8 cellular contexts compared by ENCODE assay signal in the genomic region with DNA sequence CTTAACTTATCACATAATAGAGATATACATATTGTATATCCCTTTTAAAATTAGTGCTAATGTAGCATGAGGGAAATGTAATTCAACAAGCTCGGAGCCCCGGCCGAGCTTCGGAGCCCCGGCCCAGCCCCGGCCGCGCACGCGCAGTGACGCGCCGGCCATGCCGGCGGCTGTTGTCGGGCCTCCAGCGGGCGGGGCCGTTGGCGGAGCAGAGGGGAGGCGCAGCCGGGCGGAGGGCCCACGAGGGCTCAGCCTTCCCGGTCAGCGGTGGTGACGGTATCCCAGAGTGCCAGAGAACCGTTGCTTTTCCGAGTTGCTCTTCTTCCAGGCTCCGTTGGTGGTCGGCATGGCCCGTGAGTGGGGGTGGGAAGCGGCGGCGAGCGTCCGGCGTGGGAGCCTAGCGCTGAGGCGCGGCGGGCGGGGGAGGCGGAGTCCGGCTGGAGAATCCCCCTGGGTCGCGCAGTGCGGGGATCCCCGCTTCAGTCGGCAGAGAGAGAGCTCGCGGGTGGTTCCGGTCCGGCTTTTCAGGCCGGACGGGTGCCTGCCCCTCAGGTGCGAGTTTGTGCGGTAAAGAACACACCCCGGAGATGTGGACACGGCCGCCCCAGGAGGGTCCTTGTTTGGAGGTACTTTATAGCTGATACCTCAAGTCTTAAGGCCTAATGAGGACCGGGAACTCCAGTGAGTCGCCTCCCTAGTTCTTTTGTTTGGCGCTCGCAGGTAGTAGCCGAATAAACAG. TPM values are rescaled to one million over a fixed set of nuclear protein-coding genes. Genes with fewer than 3 reads are reported as not detected.
DNase-seq lines count a peak whose midpoint lies in the region; ATAC-seq and TF ChIP-seq lines count a peak whose summit lies in the region.
"Not testable (repeated sequence)": the region's sequence is repeated elsewhere in the genome, so short reads cannot be mapped to it uniquely, and the experiment has no call there.

TSS of gene SERF1B (plus strand) at position 146 of the 739 bp plus-strand sequence. CDS start at position 347, 201 bp downstream.

- not testable (repeated sequence) for H3K4me3 ChIP-seq in GM23248; SJCRH30; breast epithelium; left ventricle myocardium inferior; urinary bladder (ENCODE audit: low read depth, low read length)

- TF ChIP-seq POLR2A in breast epithelium (IDR thresholded peaks at IDR 0.05), result not testable (repeated sequence)

- not testable (repeated sequence) for H3K27me3 ChIP-seq in GM23248 (replicated peaks; ENCODE audit: insufficient read depth); SJCRH30; breast epithelium; left ventricle myocardium inferior (ENCODE audit: low read depth)

- TF ChIP-seq CTCF in breast epithelium (IDR thresholded peaks at IDR 0.05); left ventricle myocardium inferior (IDR thresholded peaks at IDR 0.05; ENCODE audit: borderline replicate concordance); omental fat pad (IDR thresholded peaks at IDR 0.05): not testable (repeated sequence)

- not testable (repeated sequence) for H3K79me2 ChIP-seq in GM23248 (ENCODE audit: insufficient read depth)

- peak; percentile 76 for ATAC-seq in GM18870 (IDR thresholded peaks at IDR 0.05; ENCODE audit: unreplicated experiment)
- peak; percentile 79 for ATAC-seq in HG03139 (IDR thresholded peaks at IDR 0.05; ENCODE audit: unreplicated experiment)
- peak; percentile 98 for ATAC-seq in omental fat pad (ENCODE audit: low FRiP score)

- in situ Hi-C loops in GM23248 (cut with MboI), result not testable (repeated sequence)

- H3K27ac ChIP-seq in GM23248; SJCRH30; breast epithelium; left ventricle myocardium inferior (replicated peaks); urinary bladder (ENCODE audit: low read depth): not testable (repeated sequence)

- not testable (repeated sequence) for DNase-seq in GM23248; SJCRH30; breast epithelium (ENCODE audit: low spot score in 2 of 2); left ventricle myocardium inferior; omental fat pad (ENCODE audit: low spot score)

- H3K36me3 ChIP-seq in GM23248 (ENCODE audit: low read depth); SJCRH30; breast epithelium; left ventricle myocardium inferior; urinary bladder (ENCODE audit: insufficient read depth): not testable (repeated sequence)

- H3K9me3 ChIP-seq in GM23248 (ENCODE audit: low read depth); SJCRH30 (replicated peaks); breast epithelium; left ventricle myocardium inferior (replicated peaks): not testable (repeated sequence)

- H3K9me2 ChIP-seq in GM23248 (ENCODE audit: insufficient read depth), result not testable (repeated sequence)

- H3K4me1 ChIP-seq in GM23248 (ENCODE audit: insufficient read depth); SJCRH30; breast epithelium; left ventricle myocardium inferior; urinary bladder (ENCODE audit: insufficient read depth): not testable (repeated sequence)

- not testable (repeated sequence) for H2AFZ ChIP-seq in GM23248

- not testable (repeated sequence) for H4K20me1 ChIP-seq in GM23248 (ENCODE audit: insufficient read depth)

- WGBS in GM23248 (ENCODE audit: low coverage in 1 of 2, low lambda C conversion rate in 2 of 2, missing lambda C conversion rate in 2 of 2), 2 experiments, result no CpG with 5 or more reads among the region's 66 CpGs
- WGBS in urinary bladder, result no CpG with 5 or more reads among the region's 66 CpGs

- not testable (repeated sequence) for H3K9ac ChIP-seq in GM23248

- not testable (repeated sequence) for H3K4me2 ChIP-seq in GM23248 (ENCODE audit: unreplicated experiment)

- intact Hi-C loops in breast epithelium (cut with DNase I; ENCODE audit: low total_unique reads); left ventricle myocardium inferior (cut with micrococcal nuclease): not testable (repeated sequence)

- H3F3A ChIP-seq in GM23248 (ENCODE audit: insufficient read depth), result not testable (repeated sequence)

RNA-seq across cellular contexts. Expression of gene SERF1B, which starts in this region (rescaled TPM):
- 15.7 and 36.5 TPM in 2 replicates for total RNA-seq in GM23248 (2014; rRNA removed; shearing (Covaris generic))
- 75.6 and 79.5 TPM in 2 replicates for polyA plus RNA-seq in GM23248 (2016; fragmentation: Nextera tagmentation; extraction: Ambion mirVana)
- 93.6 and 94.6 TPM in 2 replicates for total RNA-seq in SJCRH30 (2014; rRNA removed; shearing (Covaris generic))
- total RNA-seq in breast epithelium, result 10 to 100 TPM; 23.7 to 41.9 (median 41.3) TPM
- total RNA-seq in left ventricle myocardium inferior, result 21.1 TPM
- 10 to 100 TPM; 22.1 to 26.1 (median 23.4) TPM for total RNA-seq in omental fat pad
- 17.8 TPM for total RNA-seq in urinary bladder
- polyA plus RNA-seq in urinary bladder, result 49.9 TPM
